8 cellular contexts compared by ENCODE assay signal in the genomic region with DNA sequence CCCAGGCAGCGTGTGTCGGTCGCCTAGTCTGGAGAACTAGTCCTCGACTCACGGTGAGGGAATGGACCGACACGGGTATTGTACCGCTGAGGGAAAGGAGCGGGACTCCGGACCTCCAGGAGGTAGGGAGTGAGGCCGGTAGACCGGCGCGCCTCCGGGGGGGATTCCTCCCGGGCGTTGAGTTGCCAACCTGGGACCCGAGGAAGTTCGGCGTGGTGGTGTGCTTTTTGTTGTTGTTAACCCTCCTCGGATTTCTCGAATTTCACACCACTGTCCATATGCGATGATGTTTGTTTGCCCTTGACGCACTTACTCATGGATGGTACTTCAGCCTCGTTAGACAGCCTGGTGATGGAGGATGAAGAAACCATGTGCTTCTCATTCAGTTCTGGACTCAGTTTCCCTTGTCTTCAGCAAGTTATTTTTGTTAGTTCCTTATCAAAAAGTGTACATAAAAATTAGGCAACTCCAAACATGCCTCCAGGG. TPM values are rescaled to one million over a fixed set of nuclear protein-coding genes. Genes with fewer than 3 reads are reported as not detected.
DNase-seq lines count a peak whose midpoint lies in the region; ATAC-seq and TF ChIP-seq lines count a peak whose summit lies in the region.
"Not testable (repeated sequence)": the region's sequence is repeated elsewhere in the genome, so short reads cannot be mapped to it uniquely, and the experiment has no call there.

No MANE protein-coding gene starts in this region.

- not testable (repeated sequence) for H3K4ac ChIP-seq in H9 (ENCODE audit: low read depth, low read length)

- not testable (repeated sequence) for H4K8ac ChIP-seq in H9 (replicated peaks; ENCODE audit: insufficient read length, low read depth, low read length)

- peak in 1 of 3 donors; percentile 39 for TF ChIP-seq POLR2A in spleen (IDR thresholded peaks at IDR 0.05)

- not testable (repeated sequence) for H3T11ph ChIP-seq in H9 (ENCODE audit: low read length)

- not testable (repeated sequence) for H3K79me1 ChIP-seq in H9 (ENCODE audit: insufficient read depth, low read depth, low read length, poor library complexity, severe bottlenecking)

- H3K14ac ChIP-seq in H9 (ENCODE audit: insufficient read depth, low read length): peak overlapping the region; percentile 78

- not testable (repeated sequence) for H3K27me3 ChIP-seq in BE2C; H9 (ENCODE audit: insufficient read depth, low read length); OCI-LY3 (ENCODE audit: low read depth, low read length); colonic mucosa; right atrium auricular region; muscle layer of duodenum (ENCODE audit: low read depth, low read length); spleen (replicated peaks in 1 of 7)

- not testable (repeated sequence) for H3K27ac ChIP-seq in H9 (ENCODE audit: insufficient read length, low read depth, low read length)
- H3K27ac ChIP-seq in OCI-LY3 (ENCODE audit: low read length): peak overlapping the region; percentile 61
- H3K27ac ChIP-seq in colonic mucosa: peak overlapping the region; percentile 96
- peak overlapping the region; percentile 93 to 97 for H3K27ac ChIP-seq in right atrium auricular region
- H3K27ac ChIP-seq in muscle layer of duodenum (ENCODE audit: low read length): peak overlapping the region; percentile 84
- peak overlapping the region; percentile 94 to 100 (median 98) for H3K27ac ChIP-seq in spleen

- H2BK12ac ChIP-seq in H9 (ENCODE audit: insufficient read length, low read depth, low read length): not testable (repeated sequence)

- not testable (repeated sequence) for H4K20me1 ChIP-seq in H9 (ENCODE audit: control insufficient read depth, insufficient read depth, insufficient read length)
- H4K20me1 ChIP-seq in OCI-LY3 (ENCODE audit: insufficient read depth, low read length): peaks cover 26% of the 10 kb centered on the region

- H3K27me3 Mint-ChIP-seq in H9 (ENCODE audit: low read depth); activated T-cell treated with anti-CD3 and anti-CD28 coated beads, Interleukin-2, amount 50 U/mL, for 4 hours (ENCODE audit: low read depth): not testable (repeated sequence)

- peaks cover 8 to 20% of the 10 kb centered on the region in 2 experiments; a peak in 4 of 5 replicates for H3K9me3 Mint-ChIP-seq in H9
- H3K9me3 Mint-ChIP-seq in activated T-cell treated with anti-CD3 and anti-CD28 coated beads, Interleukin-2, amount 50 U/mL, for 4 hours: not testable (repeated sequence)

- WGBS in H9 (ENCODE audit: extremely low coverage, insufficient read length, low lambda C conversion rate): no CpG with 5 or more reads among the region's 25 CpGs
- WGBS in spleen, 5 donors: 0 to 1% (median 0%) methylated on average over 10 to 25 of the region's 25 CpGs

- H2BK120ac ChIP-seq in H9 (ENCODE audit: low read depth, low read length, poor library complexity, severe bottlenecking): not testable (repeated sequence)

- intact Hi-C loops in colonic mucosa (cut with DNase I); spleen (cut with DNase I; ENCODE audit: low total_unique reads): not testable (repeated sequence)

- peak overlapping the region; percentile 97 to 99 for H3K4me3 Mint-ChIP-seq in H9
- H3K4me3 Mint-ChIP-seq in activated T-cell treated with anti-CD3 and anti-CD28 coated beads, Interleukin-2, amount 50 U/mL, for 4 hours: peak overlapping the region; percentile 97

- H3K4me3 ChIP-seq in BE2C (ENCODE audit: low read depth, low read length) (peak overlapping the region; percentile 98), OCI-LY3 (ENCODE audit: low read length) (peak overlapping the region; percentile 75), colonic mucosa (peak overlapping the region; percentile 99), right atrium auricular region (peak overlapping the region; percentile 91 to 98), muscle layer of duodenum (ENCODE audit: low read depth in 1 of 2, low read length in 2 of 2) (peak overlapping the region; percentile 79 to 91), spleen (peak overlapping the region; percentile 72 to 100 (median 94))

- DNase-seq in BE2C; H9; activated T-cell treated with anti-CD3 and anti-CD28 coated beads, Interleukin-2, amount 50 U/mL, for 4 hours; colonic mucosa; right atrium auricular region (ENCODE audit: low spot score); spleen: not testable (repeated sequence)

- H4K5ac ChIP-seq in H9 (ENCODE audit: insufficient read length, low read depth, low read length): not testable (repeated sequence)

- peaks cover 31% of the 10 kb centered on the region; the same call in 1 of the 2 replicates for H3K79me2 ChIP-seq in H9 (ENCODE audit: insufficient read depth, low read length)
- H3K79me2 ChIP-seq in OCI-LY3 (ENCODE audit: low read length): peaks cover 98% of the 10 kb centered on the region

- not testable (repeated sequence) for TF ChIP-seq CTCF in BE2C (IDR thresholded peaks at IDR 0.05; ENCODE audit: low read depth, low read length); H9 (conservative IDR thresholded peaks at IDR 0.05); OCI-LY3 (IDR thresholded peaks at IDR 0.05; ENCODE audit: low read depth, low read length); colonic mucosa (IDR thresholded peaks at IDR 0.05); right atrium auricular region (IDR thresholded peaks at IDR 0.05); spleen (IDR thresholded peaks at IDR 0.05 in 8 of 11, conservative IDR thresholded peaks at IDR 0.05 in 3 of 11)

- not testable (repeated sequence) for H3K18ac ChIP-seq in H9 (ENCODE audit: insufficient read length, low read depth, low read length)

- H3K4me2 ChIP-seq in H9 (ENCODE audit: insufficient read depth, insufficient read length, low read length) (peak overlapping the region; percentile 62), OCI-LY3 (ENCODE audit: low read length) (peak overlapping the region; percentile 63)

- not testable (repeated sequence) for H2BK15ac ChIP-seq in H9 (ENCODE audit: low read depth, low read length)

- H3K9me3 ChIP-seq in BE2C; H9 (ENCODE audit: control insufficient read depth, low read depth, low read length); OCI-LY3 (ENCODE audit: insufficient read depth, low read length); colonic mucosa; right atrium auricular region; muscle layer of duodenum (ENCODE audit: control insufficient read depth in 1 of 2, low read length in 2 of 2); spleen: not testable (repeated sequence)

- H3K56ac ChIP-seq in H9 (ENCODE audit: insufficient read length, low read depth, low read length): not testable (repeated sequence)

- H2BK5ac ChIP-seq in H9 (ENCODE audit: insufficient read length, low read length): not testable (repeated sequence)

- H2AK5ac ChIP-seq in H9 (ENCODE audit: insufficient read length, low read length): not testable (repeated sequence)

- H3K4me1 Mint-ChIP-seq in H9: peaks cover 24 to 26% of the 10 kb centered on the region in 2 experiments
- peaks cover 69% of the 10 kb centered on the region for H3K4me1 Mint-ChIP-seq in activated T-cell treated with anti-CD3 and anti-CD28 coated beads, Interleukin-2, amount 50 U/mL, for 4 hours (ENCODE audit: low read depth)

- H3K36me3 Mint-ChIP-seq in H9 (ENCODE audit: insufficient read depth in 1 of 3, low read depth in 3 of 3): peaks cover 36 to 54% (median 50%) of the 10 kb centered on the region in 3 experiments
- H3K36me3 Mint-ChIP-seq in activated T-cell treated with anti-CD3 and anti-CD28 coated beads, Interleukin-2, amount 50 U/mL, for 4 hours (ENCODE audit: insufficient read depth): peaks cover 34% of the 10 kb centered on the region

- not testable (repeated sequence) for H3K4me1 ChIP-seq in BE2C; H9 (ENCODE audit: insufficient read depth, low read length); colonic mucosa
- peaks cover 13% of the 10 kb centered on the region for H3K4me1 ChIP-seq in OCI-LY3 (ENCODE audit: low read length)
- peaks cover 0 to 45% of the 10 kb centered on the region in 2 donors for H3K4me1 ChIP-seq in right atrium auricular region
- H3K4me1 ChIP-seq in muscle layer of duodenum (ENCODE audit: control insufficient read depth in 1 of 2, insufficient read depth in 2 of 2, low read length in 2 of 2): peaks cover 0 to 29% of the 10 kb centered on the region in 2 donors
- H3K4me1 ChIP-seq in spleen: peaks cover 13 to 77% (median 54%) of the 10 kb centered on the region in 6 donors

- peak in 1 of 2 donors; percentile 3 for ATAC-seq in activated T-cell treated with anti-CD3 and anti-CD28 coated beads, Interleukin-2, amount 50 U/mL, for 4 hours

- not testable (repeated sequence) for H2AFZ ChIP-seq in H9 (ENCODE audit: low read length); OCI-LY3 (ENCODE audit: low read depth, low read length)

- peak overlapping the region; percentile 70 to 97 (median 97); a peak in 6 of 7 replicates for H3K27ac Mint-ChIP-seq in H9

- H3K23ac ChIP-seq in H9 (ENCODE audit: insufficient read length, low read depth, low read length): not testable (repeated sequence)

- H3K36me3 ChIP-seq in BE2C; colonic mucosa; right atrium auricular region; muscle layer of duodenum (ENCODE audit: control insufficient read depth in 1 of 2, insufficient read depth in 2 of 2, low read length in 2 of 2): not testable (repeated sequence)
- peaks cover 34% of the 10 kb centered on the region for H3K36me3 ChIP-seq in OCI-LY3 (replicated peaks; ENCODE audit: low read depth, low read length)
- peaks cover 0 to 34% (median 9%) of the 10 kb centered on the region in 6 donors for H3K36me3 ChIP-seq in spleen

- H3K9ac ChIP-seq in H9 (ENCODE audit: extremely low read depth, insufficient read length, low read length): peak overlapping the region; percentile 90
- H3K9ac ChIP-seq in OCI-LY3 (ENCODE audit: low read length): peak overlapping the region; percentile 73
- H3K9ac ChIP-seq in colonic mucosa (ENCODE audit: low read depth in 2 of 2, low read length in 2 of 2): peak overlapping the region; percentile 86 to 92

- not testable (repeated sequence) for H4K91ac ChIP-seq in H9 (ENCODE audit: insufficient read length, low read depth, low read length)

- H3K23me2 ChIP-seq in H9 (ENCODE audit: insufficient read length, low read depth, low read length, poor library complexity, severe bottlenecking): not testable (repeated sequence)

- not testable (repeated sequence) for H2BK20ac ChIP-seq in H9 (ENCODE audit: low read depth, low read length, poor library complexity, severe bottlenecking)

RNA-seq across cellular contexts. Expression of a gene that starts 0.3 kb away (rescaled TPM):
- polyA plus RNA-seq in BE2C (2012; ENCODE audit: insufficient read depth, insufficient read length, low read depth): 236 TPM
- 113 and 114 TPM in 2 replicates for total RNA-seq in H9 (2021)
- total RNA-seq in activated T-cell treated with anti-CD3 and anti-CD28 coated beads, Interleukin-2, amount 50 U/mL, for 4 hours: 100 to 1,000 TPM; 194 to 197 (median 196) TPM
- 100 to 1,000 TPM in 1 of 2 donors, 10 to 100 TPM in 1; 75.7 to 106 TPM for total RNA-seq in colonic mucosa
- total RNA-seq in right atrium auricular region: 100 to 1,000 TPM in 1 of 2 donors, 10 to 100 TPM in 1; 76.8 to 120 TPM
- 100 to 1,000 TPM in 4 of 7 donors, 10 to 100 TPM in 3; 87.3 to 150 (median 100) TPM for total RNA-seq in spleen
- polyA plus RNA-seq in spleen: 100 to 1,000 TPM in 1 of 3 donors, 10 to 100 TPM in 2; 90.4 to 135 (median 98.6) TPM

RNA-seq across cellular contexts. Expression of a gene that starts 0.6 kb away (rescaled TPM):
- polyA plus RNA-seq in BE2C (2012; ENCODE audit: insufficient read depth, insufficient read length, low read depth): 85.7 TPM
- total RNA-seq in H9 (2021) (57.5 and 62.0 TPM in 2 replicates), colonic mucosa (10 to 100 TPM; 41.9 to 62.1 TPM), right atrium auricular region (10 to 100 TPM; 54.0 to 90.8 TPM), spleen (100 to 1,000 TPM in 2 of 7 donors, 10 to 100 TPM in 5; 73.8 to 145 (median 87.4) TPM)
- total RNA-seq in activated T-cell treated with anti-CD3 and anti-CD28 coated beads, Interleukin-2, amount 50 U/mL, for 4 hours: 10 to 100 TPM; 44.9 to 52.7 (median 50.1) TPM
- polyA plus RNA-seq in spleen: 10 to 100 TPM; 21.9 to 35.6 (median 34.2) TPM
